16 cellular contexts compared by ENCODE assay signal in the genomic region with DNA sequence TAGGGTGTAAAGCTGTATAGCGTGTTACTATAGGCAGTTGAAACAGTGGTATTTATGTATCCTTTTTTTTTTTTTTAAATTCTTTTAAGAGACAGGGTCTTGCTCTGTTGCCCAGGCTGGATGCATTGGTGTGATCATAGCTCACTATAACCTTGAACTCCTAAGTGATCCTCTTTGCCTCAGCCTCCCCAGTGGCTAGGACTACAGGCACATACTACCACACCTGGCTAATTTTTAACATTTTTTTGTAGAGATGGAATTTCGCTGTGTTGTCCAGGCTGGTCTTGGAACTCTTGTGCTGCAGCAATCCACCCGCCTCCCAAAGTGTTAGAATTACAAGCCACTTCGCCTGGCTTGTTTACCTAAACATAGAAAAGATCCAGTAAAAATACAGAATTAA. TPM values are rescaled to one million over a fixed set of nuclear protein-coding genes. Genes with fewer than 3 reads are reported as not detected.
A peak's percentile ranks its signal among the peaks of the same experiment; 100 is the strongest.
DNase-seq lines count a peak whose midpoint lies in the region; ATAC-seq and TF ChIP-seq lines count a peak whose summit lies in the region.
"Had no signal": no experiment of that assay in that cellular context is flagged by ENCODE, and none has a peak within 500 bp of the region (broad histone marks: within the 10 kb centered on the region; RNA-seq: fewer than 3 reads in every experiment).

No MANE protein-coding gene starts in this region.

- H3K4me1 ChIP-seq in right lobe of liver: peaks cover 0 to 52% (median 10%) of the 10 kb centered on the region in 4 donors

- ATAC-seq in natural killer cell (peak in 1 of 3 donors; percentile 18), right lobe of liver (peak in 3 of 4 donors; percentile 41 to 63 (median 52))
- ATAC-seq in natural killer cell treated with Interleukin-12 subunit alpha and Interleukin-12 subunit beta and Interleukin-15 and Interleukin-18, amount 100 ng/mL, for 72 hours: no peak
- no peak for ATAC-seq in central memory CD8-positive, alpha-beta T cell (replicated peaks; ENCODE audit: extremely low read depth, poor library complexity, severe bottlenecking)
- ATAC-seq: CD8-positive, alpha-beta T cell had no signal

- intact Hi-C loops in natural killer cell (cut with micrococcal nuclease) (no loop called here), right lobe of liver (cut with DNase I) (no loop called here)

- H3K4me1 Mint-ChIP-seq in natural killer cell: peaks cover 75 to 77% of the 10 kb centered on the region in 2 donors
- H3K4me1 Mint-ChIP-seq in natural killer cell treated with Interleukin-12 subunit alpha and Interleukin-12 subunit beta and Interleukin-15 and Interleukin-18, amount 100 ng/mL, for 72 hours (ENCODE audit: low read depth in 2 of 2): peaks cover 53 to 64% of the 10 kb centered on the region in 2 donors
- H3K4me1 Mint-ChIP-seq in central memory CD8-positive, alpha-beta T cell: peaks cover 77% of the 10 kb centered on the region

- WGBS in right lobe of liver (ENCODE audit: insufficient coverage, low coverage, low lambda C conversion rate, missing lambda C conversion rate): 56% methylated on average over 4 of the region's 4 CpGs

- no peaks in the 10 kb centered on the region for H3K9me3 Mint-ChIP-seq in natural killer cell
- H3K9me3 Mint-ChIP-seq in natural killer cell treated with Interleukin-12 subunit alpha and Interleukin-12 subunit beta and Interleukin-15 and Interleukin-18, amount 100 ng/mL, for 72 hours: no peaks in the 10 kb centered on the region
- no peaks in the 10 kb centered on the region for H3K9me3 Mint-ChIP-seq in central memory CD8-positive, alpha-beta T cell
- H3K9me3 Mint-ChIP-seq: CD8-positive, alpha-beta T cell had no signal

- H3K36me3 ChIP-seq in right lobe of liver: peaks cover 5 to 22% (median 15%) of the 10 kb centered on the region in 4 donors

- H3K36me3 Mint-ChIP-seq in natural killer cell: peaks cover 6% of the 10 kb centered on the region
- peaks cover 9% of the 10 kb centered on the region for H3K36me3 Mint-ChIP-seq in natural killer cell treated with Interleukin-12 subunit alpha and Interleukin-12 subunit beta and Interleukin-15 and Interleukin-18, amount 100 ng/mL, for 72 hours
- peaks cover 39% of the 10 kb centered on the region for H3K36me3 Mint-ChIP-seq in central memory CD8-positive, alpha-beta T cell (ENCODE audit: insufficient read depth)

- TF ChIP-seq POLR2A in right lobe of liver (IDR thresholded peaks at IDR 0.05): no peak

- H3K4me3 ChIP-seq in right lobe of liver: no peak overlapping the region

- no peak overlapping the region for H3K27ac ChIP-seq in right lobe of liver

- no peaks in the 10 kb centered on the region for H3K27me3 Mint-ChIP-seq in natural killer cell (ENCODE audit: low read depth in 2 of 2)
- H3K27me3 Mint-ChIP-seq in natural killer cell treated with Interleukin-12 subunit alpha and Interleukin-12 subunit beta and Interleukin-15 and Interleukin-18, amount 100 ng/mL, for 72 hours: no peaks in the 10 kb centered on the region
- no peaks in the 10 kb centered on the region for H3K27me3 Mint-ChIP-seq in central memory CD8-positive, alpha-beta T cell
- H3K27me3 Mint-ChIP-seq: B cell had no signal

- TF ChIP-seq CTCF in natural killer cell (IDR thresholded peaks at IDR 0.05) (no peak), right lobe of liver (IDR thresholded peaks at IDR 0.05) (no peak)

- H3K4me3 Mint-ChIP-seq in natural killer cell: no peak overlapping the region
- H3K4me3 Mint-ChIP-seq in natural killer cell treated with Interleukin-12 subunit alpha and Interleukin-12 subunit beta and Interleukin-15 and Interleukin-18, amount 100 ng/mL, for 72 hours: no peak overlapping the region
- H3K4me3 Mint-ChIP-seq in central memory CD8-positive, alpha-beta T cell: no peak overlapping the region
- H3K4me3 Mint-ChIP-seq: B cell; CD8-positive, alpha-beta T cell had no signal

- H3K27ac Mint-ChIP-seq in natural killer cell: peak overlapping the region; percentile 13 to 67
- H3K27ac Mint-ChIP-seq in natural killer cell treated with Interleukin-12 subunit alpha and Interleukin-12 subunit beta and Interleukin-15 and Interleukin-18, amount 100 ng/mL, for 72 hours: no peak overlapping the region
- H3K27ac Mint-ChIP-seq in central memory CD8-positive, alpha-beta T cell (ENCODE audit: low read depth): peak overlapping the region; percentile 67
- H3K27ac Mint-ChIP-seq: CD8-positive, alpha-beta T cell had no signal

- H3K9me3 ChIP-seq in right lobe of liver: no peaks in the 10 kb centered on the region

- H3K27me3 ChIP-seq in right lobe of liver: no peaks in the 10 kb centered on the region

- DNase-seq in natural killer cell (no peak), right lobe of liver (no peak), NCI-H2196 treated with DMSO at 0.1 percent for 48 hours (lab: John Stamatoyannopoulos, UW; ENCODE audit: unreplicated experiment) (no peak), NCI-H2107 (lab: John Stamatoyannopoulos, UW) (no peak)
- no peak for DNase-seq in natural killer cell treated with Interleukin-12 subunit alpha and Interleukin-12 subunit beta and Interleukin-15 and Interleukin-18, amount 100 ng/mL, for 72 hours (ENCODE audit: low spot score)
- DNase-seq in central memory CD8-positive, alpha-beta T cell (ENCODE audit: low spot score in 2 of 2): no peak
- DNase-seq in stimulated activated naive CD4-positive, alpha-beta T cell (lab: John Stamatoyannopoulos, UW): no peak
- DNase-seq: CD8-positive, alpha-beta T cell; Karpas-422; MM.1S; NCI-H1105 treated with DMSO at 0.1 percent for 48 hours; NCI-H187; NCI-H2171; NCI-H510A treated with DMSO at 0.1 percent for 48 hours; SIG-M5 had no signal

RNA-seq across cellular contexts. Expression of a gene that starts 22.0 kb away (rescaled TPM):
- total RNA-seq in natural killer cell (100 to 1,000 TPM; 213 to 258 (median 230) TPM), right lobe of liver (100 to 1,000 TPM; 107 to 160 (median 138) TPM)
- total RNA-seq in natural killer cell treated with Interleukin-12 subunit alpha and Interleukin-12 subunit beta and Interleukin-15 and Interleukin-18, amount 100 ng/mL, for 72 hours: 100 to 1,000 TPM; 140 to 155 TPM

Comparison
In these comparisons a context has a peak if more than half of its experiments do, and no peak if none do; other contexts are left out.
1. H3K27ac Mint-ChIP-seq: peak in natural killer cell (2 of 2) and central memory CD8-positive, alpha-beta T cell (single experiment); none in natural killer cell treated with Interleukin-12 subunit alpha and Interleukin-12 subunit beta and Interleukin-15 and Interleukin-18, amount 100 ng/mL, for 72 hours (0 of 2).
2. ATAC-seq: peak in right lobe of liver (3 of 4); none in natural killer cell treated with Interleukin-12 subunit alpha and Interleukin-12 subunit beta and Interleukin-15 and Interleukin-18, amount 100 ng/mL, for 72 hours (0 of 2) and central memory CD8-positive, alpha-beta T cell (single experiment).